ENCODE assay signal across 25 cellular contexts in the genomic region with DNA sequence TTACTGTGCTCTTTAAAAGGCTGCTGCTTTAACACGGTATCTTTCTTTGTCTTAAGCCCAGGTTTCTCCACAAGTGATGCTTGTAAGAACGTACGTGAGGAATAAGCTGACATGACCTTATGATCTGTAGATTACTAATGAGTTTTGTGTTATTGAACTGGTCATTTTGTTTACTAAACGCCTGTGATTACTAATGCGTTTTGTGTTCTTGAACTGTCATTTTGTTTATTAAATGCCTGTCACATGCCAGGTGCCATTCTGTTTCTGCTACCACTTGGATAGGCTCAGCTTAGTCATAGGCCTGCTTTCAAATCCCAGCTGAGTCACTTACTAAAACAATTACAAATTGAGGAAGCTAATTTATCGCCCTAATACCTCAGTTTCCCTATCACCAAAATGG. TPM values are rescaled to one million over a fixed set of nuclear protein-coding genes. Genes with fewer than 3 reads are reported as not detected.
"Had no signal": no experiment of that assay in that cellular context is flagged by ENCODE, and none has a peak within 500 bp of the region (broad histone marks: within the 10 kb centered on the region; RNA-seq: fewer than 3 reads in every experiment).

No MANE protein-coding gene starts in this region.

- H3K27me3 ChIP-seq: ascending aorta, cardiac muscle cell had no signal

- ATAC-seq: activated naive CD4-positive, alpha-beta T cell treated with anti-CD3 and anti-CD28 coated beads, Interleukin-2, amount 50 U/mL, for 72 hours; activated naive CD8-positive, alpha-beta T cell treated with anti-CD3 and anti-CD28 coated beads, Interleukin-2, amount 50 U/mL, for 24 hours; activated T-cell treated with anti-CD3 and anti-CD28 coated beads, Interleukin-2, amount 50 U/mL, for 4 hours had no signal

- DNase-seq: activated B cell treated with CpG ODN at 0.5 μM for 24 hours; activated CD4-positive, alpha-beta memory T cell treated with anti-CD3 and anti-CD28 coated beads for 36 hours; activated CD4-positive, alpha-beta T cell treated with anti-CD3 and anti-CD28 coated beads for 1 hour; activated CD4-positive, alpha-beta T cell treated with anti-CD3 and anti-CD28 coated beads, Interleukin-2, amount 10 ng/mL, durations not matched to agents 7 days and 5 days; activated CD8-positive, alpha-beta memory T cell treated with anti-CD3 and anti-CD28 coated beads for 24 hours; activated effector memory CD4-positive, alpha-beta T cell treated with anti-CD3 and anti-CD28 coated beads, Interleukin-2, amount 50 U/mL, for 16 hours; activated naive CD4-positive, alpha-beta T cell treated with Interleukin-2 at 50 U/mL for 16 hours; activated naive CD8-positive, alpha-beta T cell treated with anti-CD3 and anti-CD28 coated beads, Interleukin-2, amount 50 U/mL, for 24 hours; activated T-cell treated with anti-CD3 and anti-CD28 coated beads, Interleukin-2, amount 50 U/mL, for 4 hours; amniotic stem cell; KBM-7; MV-4-11; NCI-H1092 treated with DMSO at 0.1 percent for 48 hours; NCI-H1417 treated with DMSO at 0.1 percent for 48 hours; NCI-H1694; NCI-H2029; NCI-H510A treated with DMSO at 0.1 percent for 48 hours; NCI-H69; NK-92 treated with Interleukin-12 subunit alpha and Interleukin-12 subunit beta, amount 100 ng/mL, for 24 hours; OCI-M1; SHP77 treated with DMSO at 0.1 percent for 48 hours had no signal

- H3K9me3 ChIP-seq: ascending aorta had no signal

- H3K36me3 ChIP-seq: ascending aorta, cardiac muscle cell had no signal

- H3K4me3 ChIP-seq: ascending aorta, cardiac muscle cell had no signal

- H3K27ac ChIP-seq: ascending aorta, cardiac muscle cell had no signal

RNA-seq across cellular contexts. Expression of gene HGF, which starts 4.6 kb away (rescaled TPM):
- total RNA-seq: activated B cell treated with CpG ODN at 0.5 μM for 24 hours; activated CD4-positive, alpha-beta memory T cell treated with anti-CD3 and anti-CD28 coated beads for 36 hours; activated CD4-positive, alpha-beta T cell treated with anti-CD3 and anti-CD28 coated beads, Interleukin-2, amount 10 ng/mL, durations not matched to agents 7 days and 5 days; MCF 10A had no signal
